8 cellular contexts compared by ENCODE assay signal in the genomic region with DNA sequence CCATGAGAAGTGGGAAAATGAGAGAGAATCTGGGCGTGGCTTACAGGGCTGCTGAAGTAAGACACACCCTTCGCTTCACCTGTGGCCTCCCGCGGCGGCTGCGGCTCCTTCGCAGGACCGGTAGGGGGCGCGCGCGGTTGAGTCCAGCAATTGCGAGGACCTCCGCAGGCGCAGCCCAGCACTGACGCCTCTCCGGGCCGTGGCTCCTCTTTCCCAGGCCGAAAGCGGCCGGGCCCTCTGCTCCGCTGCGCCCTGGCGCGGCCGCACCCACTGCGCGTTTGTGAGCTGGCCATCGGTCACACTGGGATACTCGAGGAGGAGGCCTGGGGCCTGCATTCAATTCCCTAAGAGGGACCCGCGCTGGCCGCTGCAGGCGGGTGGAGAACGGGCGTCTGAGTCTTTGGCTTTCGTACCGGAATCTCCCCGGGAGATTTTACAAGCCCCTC. TPM values are rescaled to one million over a fixed set of nuclear protein-coding genes. Genes with fewer than 3 reads are reported as not detected.
DNase-seq lines count a peak whose midpoint lies in the region; ATAC-seq and TF ChIP-seq lines count a peak whose summit lies in the region.

LRRD1 (minus strand) TSS at position 215 of the 446 bp plus-strand sequence. CDS start 13,940 bp downstream, outside the sequence.

- DNase-seq in DMS153 treated with DMSO at 0.1 percent for 48 hours (lab: John Stamatoyannopoulos, UW; ENCODE audit: unreplicated experiment): peak; percentile 57
- DNase-seq in Jurkat, Clone E6-1 (ENCODE audit: low read depth, low spot score): peak; percentile 62
- DNase-seq in SKM-1 treated with dmso at 0.1 percent for 144 hours (lab: John Stamatoyannopoulos, UW; ENCODE audit: unreplicated experiment): peak; percentile 80
- peak; percentile 94 for DNase-seq in activated naive CD8-positive, alpha-beta T cell treated with anti-CD3 and anti-CD28 coated beads, Interleukin-2, amount 50 U/mL, for 24 hours
- peak; percentile 92 for DNase-seq in cardiac septum (ENCODE audit: low spot score)
- peak; percentile 82 to 93 for DNase-seq in trophoblast cell
- DNase-seq in tibial artery: peak; percentile 82 to 88

- H4K91ac ChIP-seq in trophoblast cell (ENCODE audit: low read depth, low read length): no peak within 1 kb of the TSS

- no peak within 1 kb of the TSS for H2AK5ac ChIP-seq in trophoblast cell (ENCODE audit: low read length)

- no peaks in the 10 kb centered on the region for H3K9me3 Mint-ChIP-seq in activated naive CD8-positive, alpha-beta T cell treated with anti-CD3 and anti-CD28 coated beads, Interleukin-2, amount 50 U/mL, for 24 hours

- peak within 1 kb of the TSS; percentile 69 for H3K4me3 Mint-ChIP-seq in activated naive CD8-positive, alpha-beta T cell treated with anti-CD3 and anti-CD28 coated beads, Interleukin-2, amount 50 U/mL, for 24 hours

- H2BK5ac ChIP-seq in trophoblast cell (ENCODE audit: low read depth, low read length, poor library complexity): no peak within 1 kb of the TSS

- no peak within 1 kb of the TSS for H3K27ac Mint-ChIP-seq in activated naive CD8-positive, alpha-beta T cell treated with anti-CD3 and anti-CD28 coated beads, Interleukin-2, amount 50 U/mL, for 24 hours

- H3K79me1 ChIP-seq in trophoblast cell (ENCODE audit: low read length): no peaks in the 10 kb centered on the region

- no peak within 1 kb of the TSS for H2BK120ac ChIP-seq in trophoblast cell (ENCODE audit: insufficient read depth, low read length, poor library complexity)

- intact Hi-C loops in cardiac septum (cut with DNase I) (loop anchor here (5.0 kb wide), 1 partner anchor 268 kb away; the partner anchor contains the start of gene GATAD1), tibial artery (cut with DNase I; ENCODE audit: low total_unique reads) (no loop called here)

- H3K36me3 ChIP-seq in trophoblast cell (ENCODE audit: control insufficient read depth in 1 of 2, insufficient read depth in 2 of 2, low read length in 2 of 2) (no peaks in the 10 kb centered on the region), tibial artery (no peaks in the 10 kb centered on the region)

- no peaks in the 10 kb centered on the region for H3K9me3 ChIP-seq in trophoblast cell (ENCODE audit: insufficient read depth, low read depth, low read length)
- H3K9me3 ChIP-seq in tibial artery: peaks cover 0 to 3% (median 0%) of the 10 kb centered on the region in 3 donors

- no peak within 1 kb of the TSS for H3K18ac ChIP-seq in trophoblast cell (ENCODE audit: low read length)

- peaks cover 6% of the 10 kb centered on the region for H3K4me1 Mint-ChIP-seq in activated naive CD8-positive, alpha-beta T cell treated with anti-CD3 and anti-CD28 coated beads, Interleukin-2, amount 50 U/mL, for 24 hours

- H3K36me3 Mint-ChIP-seq in activated naive CD8-positive, alpha-beta T cell treated with anti-CD3 and anti-CD28 coated beads, Interleukin-2, amount 50 U/mL, for 24 hours (ENCODE audit: low read depth): no peaks in the 10 kb centered on the region

- peak within 1 kb of the TSS; percentile 42 for H3K9ac ChIP-seq in trophoblast cell (ENCODE audit: low read length)

- H3K27me3 ChIP-seq in trophoblast cell (ENCODE audit: insufficient read depth, low read length): no peaks in the 10 kb centered on the region
- no peaks in the 10 kb centered on the region for H3K27me3 ChIP-seq in tibial artery

- peak; percentile 89 to 99 for TF ChIP-seq CTCF in tibial artery (IDR thresholded peaks at IDR 0.05)

- H3K4me2 ChIP-seq in trophoblast cell (ENCODE audit: low read length): peak within 1 kb of the TSS; percentile 75

- no peak within 1 kb of the TSS for H3K14ac ChIP-seq in trophoblast cell (ENCODE audit: low read length)

- no peak within 1 kb of the TSS for H3K4ac ChIP-seq in trophoblast cell (ENCODE audit: low read depth, low read length)

- peak within 1 kb of the TSS; percentile 34 for H4K12ac ChIP-seq in trophoblast cell (ENCODE audit: low read depth, low read length)

- H2BK12ac ChIP-seq in trophoblast cell (ENCODE audit: low read length): no peak within 1 kb of the TSS

- peak within 1 kb of the TSS; percentile 13; the same call in 1 of the 2 replicates for H3K4me3 ChIP-seq in Jurkat, Clone E6-1 (ENCODE audit: low read length)
- H3K4me3 ChIP-seq in trophoblast cell (ENCODE audit: low read depth, low read length) (peak within 1 kb of the TSS; percentile 61), tibial artery (peak within 1 kb of the TSS; percentile 52 to 63)

- no peaks in the 10 kb centered on the region for H3K4me1 ChIP-seq in trophoblast cell (ENCODE audit: control insufficient read depth in 1 of 2, insufficient read depth in 2 of 2, low read length in 2 of 2)
- peaks cover 0 to 9% (median 4%) of the 10 kb centered on the region in 4 donors for H3K4me1 ChIP-seq in tibial artery

- H4K8ac ChIP-seq in trophoblast cell (ENCODE audit: low read depth, low read length): peak within 1 kb of the TSS; percentile 73

- peak; percentile 99 for ATAC-seq in GM21576 (IDR thresholded peaks at IDR 0.05; ENCODE audit: unreplicated experiment)
- ATAC-seq in activated naive CD8-positive, alpha-beta T cell treated with anti-CD3 and anti-CD28 coated beads, Interleukin-2, amount 50 U/mL, for 24 hours: peak; percentile 100

- H3K23ac ChIP-seq in trophoblast cell (ENCODE audit: low read length): no peak within 1 kb of the TSS

- H3K27ac ChIP-seq in trophoblast cell (ENCODE audit: low read depth, low read length): no peak within 1 kb of the TSS
- H3K27ac ChIP-seq in tibial artery: peak within 1 kb of the TSS; percentile 79 to 81

- WGBS in trophoblast cell (ENCODE audit: extremely low coverage, insufficient coverage, insufficient read length): no CpG with 5 or more reads among the region's 39 CpGs

- peaks cover 15% of the 10 kb centered on the region for H3K27me3 Mint-ChIP-seq in activated naive CD8-positive, alpha-beta T cell treated with anti-CD3 and anti-CD28 coated beads, Interleukin-2, amount 50 U/mL, for 24 hours

- H2AFZ ChIP-seq in trophoblast cell (ENCODE audit: insufficient read depth, low read length, poor library complexity): peak within 1 kb of the TSS; percentile 73

- no peaks in the 10 kb centered on the region for H3K79me2 ChIP-seq in trophoblast cell (ENCODE audit: control insufficient read depth, insufficient read depth, low read length, poor library complexity)

RNA-seq across cellular contexts. Expression of gene LRRD1, which starts in this region (rescaled TPM):
- not detected for polyA plus RNA-seq in Jurkat, Clone E6-1 (2012; ENCODE audit: insufficient read depth, insufficient read length)
- total RNA-seq in cardiac septum: 0.43 TPM
- polyA plus RNA-seq in trophoblast cell (2013): 0.01 and 0.04 TPM in 2 replicates

Comparison
In these comparisons a context has a peak if more than half of its experiments do, and no peak if none do; other contexts are left out.
1. Peak in DNase-seq in cardiac septum; RNA of the gene not detected or under 1 TPM.